10 cellular contexts compared by ENCODE assay signal in the genomic region with DNA sequence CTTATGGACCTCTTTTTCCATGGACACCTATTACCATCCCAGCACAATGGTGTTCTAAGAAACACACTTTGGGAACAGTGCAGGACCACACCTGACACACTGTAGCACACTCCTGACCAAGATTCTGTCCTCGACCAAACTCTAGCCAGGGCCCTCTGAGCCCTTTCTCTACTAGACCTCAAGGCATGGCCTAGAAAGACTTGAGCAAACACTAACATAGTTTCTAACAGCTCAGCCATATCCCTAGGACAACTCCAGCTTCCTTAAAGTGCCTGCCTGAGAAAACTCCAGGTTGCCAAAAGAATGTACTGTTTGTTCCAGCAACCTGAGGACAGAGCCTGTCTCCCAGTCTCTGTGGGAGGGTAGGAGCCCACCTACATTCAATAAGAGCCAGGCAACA. TPM values are rescaled to one million over a fixed set of nuclear protein-coding genes. Genes with fewer than 3 reads are reported as not detected.
"Had no signal": no experiment of that assay in that cellular context is flagged by ENCODE, and none has a peak within 500 bp of the region (broad histone marks: within the 10 kb centered on the region; RNA-seq: fewer than 3 reads in every experiment).

No MANE protein-coding gene starts in this region.

- H3K36me3 ChIP-seq: HAP-1 had no signal

- ATAC-seq: HCT116, HepG2, K562 had no signal

- H3K4me3 ChIP-seq: HAP-1, K562 had no signal

- H3K9me3 ChIP-seq: HAP-1 had no signal

- H3K4me1 ChIP-seq: HAP-1 had no signal

- DNase-seq: GOT3, H7, HFFc6, KG1 had no signal

RNA-seq across cellular contexts. Expression of a gene that starts 51.4 kb away (rescaled TPM):
- total RNA-seq: H4, H7, HepG2, HFFc6, HT-29, K562 had no signal
- polyA plus RNA-seq: HepG2, K562 had no signal
